In genomic region chr4:6986781-6987565, GRCh38 we compare ENCODE assay signal across 8 cellular contexts. TPM values are rescaled to one million over a fixed set of nuclear protein-coding genes. Genes with fewer than 3 reads are reported as not detected.
A peak's percentile ranks its signal among the peaks of the same experiment; 100 is the strongest.
DNase-seq lines count a peak whose midpoint lies in the region; FAIRE-seq and TF ChIP-seq lines count a peak whose summit lies in the region.

No MANE protein-coding gene starts in this region.

- 0 to 1% (median 1%) methylated on average over 37 to 78 of the region's 78 CpGs for WGBS in stomach, 5 donors

- intact Hi-C loops in stomach (cut with DNase I; ENCODE audit: low total_unique reads): loop anchor here (10.0 kb wide), 1 partner anchor 58 kb away; the partner anchor contains the start of gene TADA2B

- H3K27me3 ChIP-seq in Loucy (ENCODE audit: insufficient read depth, low read length, poor library complexity, severe bottlenecking): no peaks in the 10 kb centered on the region
- H3K27me3 ChIP-seq in neural progenitor cell: no peaks in the 10 kb centered on the region
- H3K27me3 ChIP-seq in stomach: no peaks in the 10 kb centered on the region

- H3K4me3 Mint-ChIP-seq in neural progenitor cell: peak overlapping the region; percentile 98

- peak overlapping the region; percentile 96 for H3K27ac Mint-ChIP-seq in neural progenitor cell

- H3K9ac ChIP-seq in Loucy (ENCODE audit: low read depth, low read length, poor library complexity, severe bottlenecking): peak overlapping the region; percentile 80
- peak overlapping the region; percentile 69 for H3K9ac ChIP-seq in neural progenitor cell

- DNase-seq in G401 (ENCODE audit: low spot score) (peak; percentile 95), H54 (ENCODE audit: insufficient read length, low spot score) (peak; percentile 76), SHP77 (lab: John Stamatoyannopoulos, UW) (peak; percentile 69 to 79), activated gamma-delta T cell (lab: John Stamatoyannopoulos, UW) (peak; percentile 92), fibroblast of villous mesenchyme (ENCODE audit: low read depth) (peak; percentile 94), neural progenitor cell (ENCODE audit: low spot score) (peak; percentile 99), stomach (peak; percentile 96)

- no peak for TF ChIP-seq EP300 in stomach (IDR thresholded peaks at IDR 0.05)

- peaks cover 2% of the 10 kb centered on the region for H3K36me3 Mint-ChIP-seq in neural progenitor cell

- H3K9me2 ChIP-seq in Loucy (replicated peaks; ENCODE audit: low read depth, low read length): no peaks in the 10 kb centered on the region

- peak; percentile 50 for TF ChIP-seq POLR2A in H54 (IDR thresholded peaks at IDR 0.05; ENCODE audit: low read depth, low read length)
- TF ChIP-seq POLR2A in stomach (IDR thresholded peaks at IDR 0.05): peak in 1 of 4 donors; percentile 52

- TF ChIP-seq CTCF in Loucy (conservative IDR thresholded peaks at IDR 0.05; ENCODE audit: low read length): peak; percentile 19; the same call in 1 of the 2 replicates
- peak; percentile 3 for TF ChIP-seq CTCF in fibroblast of villous mesenchyme (IDR thresholded peaks at IDR 0.05; ENCODE audit: insufficient read depth, low read depth, low read length)
- TF ChIP-seq CTCF in neural progenitor cell (IDR thresholded peaks at IDR 0.05): no peak
- peak in 2 of 7 experiments; percentile 9 for TF ChIP-seq CTCF in stomach (IDR thresholded peaks at IDR 0.05)

- H4K20me1 ChIP-seq in Loucy (ENCODE audit: insufficient read depth, low read length, poor library complexity, severe bottlenecking): peaks cover 23% of the 10 kb centered on the region
- H4K20me1 ChIP-seq in neural progenitor cell (ENCODE audit: low read depth): peaks cover 76% of the 10 kb centered on the region

- H3K27ac ChIP-seq in neural progenitor cell (peak overlapping the region; percentile 78), stomach (peak overlapping the region; percentile 89 to 96 (median 94))

- H3K27me3 Mint-ChIP-seq in neural progenitor cell (ENCODE audit: insufficient read depth, low read depth): peaks cover 4% of the 10 kb centered on the region

- H3F3A ChIP-seq in Loucy (ENCODE audit: low read depth) (peaks cover 4% of the 10 kb centered on the region; the same call in 1 of the 2 replicates), neural progenitor cell (ENCODE audit: low read depth) (peaks cover 21% of the 10 kb centered on the region)

- peak overlapping the region; percentile 96 for H3K4me2 ChIP-seq in Loucy (ENCODE audit: low read depth, low read length, poor library complexity, severe bottlenecking)
- H3K4me2 ChIP-seq in neural progenitor cell: peak overlapping the region; percentile 100

- H3K79me2 ChIP-seq in Loucy (ENCODE audit: insufficient read depth, low read length): peaks cover 60% of the 10 kb centered on the region
- peaks cover 79% of the 10 kb centered on the region for H3K79me2 ChIP-seq in neural progenitor cell (ENCODE audit: low read depth)

- no peaks in the 10 kb centered on the region for H3K36me3 ChIP-seq in Loucy (ENCODE audit: insufficient read depth, low read length)
- no peaks in the 10 kb centered on the region for H3K36me3 ChIP-seq in neural progenitor cell
- H3K36me3 ChIP-seq in stomach: no peaks in the 10 kb centered on the region

- peaks cover 49% of the 10 kb centered on the region for H3K4me1 Mint-ChIP-seq in neural progenitor cell

- H2AFZ ChIP-seq in Loucy (ENCODE audit: low read length): peak overlapping the region; percentile 92
- H2AFZ ChIP-seq in neural progenitor cell (replicated peaks): peak overlapping the region; percentile 84

- no peaks in the 10 kb centered on the region for H3K9me3 Mint-ChIP-seq in neural progenitor cell

- no peaks in the 10 kb centered on the region for H3K9me3 ChIP-seq in Loucy (ENCODE audit: insufficient read depth, low read depth, low read length)
- H3K9me3 ChIP-seq in neural progenitor cell (ENCODE audit: low read depth): no peaks in the 10 kb centered on the region
- H3K9me3 ChIP-seq in stomach: no peaks in the 10 kb centered on the region

- in situ Hi-C loops in G401 (cut with HindIII; ENCODE audit: low sequenced_read_pairs): loop anchor here (5.0 kb wide), 1 partner anchor 35 kb away; no protein-coding TSS in a partner anchor

- H3K4me1 ChIP-seq in Loucy (ENCODE audit: insufficient read depth, low read length, poor library complexity, severe bottlenecking) (peaks cover 33% of the 10 kb centered on the region), neural progenitor cell (peaks cover 32% of the 10 kb centered on the region), stomach (peaks cover 63 to 88% (median 80%) of the 10 kb centered on the region in 4 donors)

- H3K4me3 ChIP-seq in Loucy (ENCODE audit: low read length, poor library complexity, severe bottlenecking): peak overlapping the region; percentile 90
- peak overlapping the region; percentile 80 for H3K4me3 ChIP-seq in fibroblast of villous mesenchyme (ENCODE audit: low read depth, low read length)
- peak overlapping the region; percentile 95 for H3K4me3 ChIP-seq in neural progenitor cell
- peak overlapping the region; percentile 65 to 83 (median 76) for H3K4me3 ChIP-seq in stomach

- FAIRE-seq in H54 (lab: Jason Lieb, UNC): no peak

RNA-seq across cellular contexts. Expression of gene TADA2B, which starts 56.2 kb away (rescaled TPM):
- total RNA-seq in G401 (2014; rRNA removed; shearing (Covaris generic)): 9.1 and 19.6 TPM in 2 replicates
- total RNA-seq in fibroblast of villous mesenchyme (12.2 and 16.0 TPM in 2 replicates), neural progenitor cell (ENCODE audit: low replicate concordance) (10.6 and 12.6 TPM in 2 replicates), stomach (10 to 100 TPM in 4 of 5 donors, 1 to 10 TPM in 1; 1.2 to 73.7 (median 19.3) TPM)
- polyA plus RNA-seq in stomach: 10 to 100 TPM in 2 of 3 donors, 1 to 10 TPM in 1; 9.0 to 13.9 (median 12.5) TPM

Comparison
In these comparisons a context has a peak if more than half of its experiments do, and no peak if none do; other contexts are left out.
1. Peak in every context shown above with its lines: DNase-seq, H3K4me3 ChIP-seq and H3K27ac ChIP-seq.